In the genomic region with DNA sequence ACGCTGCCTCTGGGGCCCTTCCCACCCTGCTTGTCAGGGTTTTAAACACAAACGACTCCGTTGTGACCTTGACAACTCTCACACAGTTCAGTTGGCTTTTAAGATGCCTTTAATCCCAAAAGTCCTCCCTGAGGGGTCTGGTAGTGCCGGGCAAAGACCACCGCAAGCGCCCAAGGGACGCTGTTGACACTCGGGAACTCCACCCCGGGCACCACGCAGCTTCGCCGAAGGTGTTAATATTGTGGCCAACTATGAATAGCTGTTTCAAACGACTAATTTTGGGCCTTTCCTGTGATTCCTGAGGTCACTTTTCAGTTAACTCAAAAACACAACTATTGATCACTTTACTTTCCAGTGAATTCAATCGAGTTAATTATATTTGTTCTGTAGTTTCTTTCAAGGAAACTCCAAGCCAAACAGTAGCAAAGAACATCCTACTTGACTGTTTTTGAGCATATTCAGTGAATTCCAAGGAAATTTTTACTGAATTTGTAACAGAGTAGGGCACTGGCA, we compare ENCODE assay signal across 8 cellular contexts. TPM values are rescaled to one million over a fixed set of nuclear protein-coding genes. Genes with fewer than 3 reads are reported as not detected.
A peak's percentile ranks its signal among the peaks of the same experiment; 100 is the strongest.
DNase-seq lines count a peak whose midpoint lies in the region; ATAC-seq and TF ChIP-seq lines count a peak whose summit lies in the region.

No MANE protein-coding gene starts in this region.

- TF ChIP-seq CTCF in mammary epithelial cell (conservative IDR thresholded peaks at IDR 0.05 in 1 of 2, IDR thresholded peaks at IDR 0.05 in 1 of 2; ENCODE audit: extremely low read depth in 1 of 2, insufficient read depth in 1 of 2, low read depth in 1 of 2, low read length in 2 of 2) (no peak), upper lobe of right lung (IDR thresholded peaks at IDR 0.05) (no peak)

- H3K9me3 ChIP-seq in mammary epithelial cell (replicated peaks; ENCODE audit: insufficient read depth, low read length) (no peaks in the 10 kb centered on the region), mesenchymal stem cell (ENCODE audit: control insufficient read depth, low read length) (no peaks in the 10 kb centered on the region), upper lobe of right lung (no peaks in the 10 kb centered on the region)

- H3K4me1 ChIP-seq in mammary epithelial cell (ENCODE audit: insufficient read depth, low read length) (peaks cover 13% of the 10 kb centered on the region), mesenchymal stem cell (ENCODE audit: control insufficient read depth, insufficient read depth, low read depth, low read length) (peaks cover 2% of the 10 kb centered on the region), upper lobe of right lung (no peaks in the 10 kb centered on the region)

- H3K27ac ChIP-seq in mammary epithelial cell (ENCODE audit: insufficient read depth, low read depth, low read length) (peak overlapping the region; percentile 96), mesenchymal stem cell (ENCODE audit: low read length, poor library complexity, severe bottlenecking) (peak overlapping the region; percentile 36), upper lobe of right lung (peak overlapping the region; percentile 99)

- peak overlapping the region; percentile 90 to 99 for H3K18ac ChIP-seq in mesenchymal stem cell (ENCODE audit: low read depth in 1 of 2, low read length in 2 of 2)

- no peaks in the 10 kb centered on the region for H3K79me1 ChIP-seq in mesenchymal stem cell (replicated peaks; ENCODE audit: low read length, poor library complexity, severe bottlenecking)

- intact Hi-C loops in mammary epithelial cell (cut with micrococcal nuclease) = loop anchor here (1.0 kb wide), 1 partner anchor 26 kb away; a partner anchor contains a TSS
- intact Hi-C loops in upper lobe of right lung (cut with DNase I) = no loop called here

- peaks cover 39% of the 10 kb centered on the region for H3K79me2 ChIP-seq in mammary epithelial cell (ENCODE audit: insufficient read depth, low read length)

- no peaks in the 10 kb centered on the region for H3K27me3 ChIP-seq in mammary epithelial cell (ENCODE audit: insufficient read depth, low read length)
- H3K27me3 ChIP-seq in mesenchymal stem cell (ENCODE audit: control insufficient read depth in 1 of 2, insufficient read depth in 1 of 2, low read length in 2 of 2) = peaks cover 0 to 3% of the 10 kb centered on the region in 2 experiments
- no peaks in the 10 kb centered on the region for H3K27me3 ChIP-seq in upper lobe of right lung

- H3K4me3 Mint-ChIP-seq in activated naive CD4-positive, alpha-beta T cell treated with anti-CD3 and anti-CD28 coated beads, Interleukin-2, amount 10 ng/mL, durations not matched to agents 7 days and 5 days = peak overlapping the region; percentile 96

- H3K23ac ChIP-seq in mesenchymal stem cell (ENCODE audit: low read length in 2 of 2) = no peak overlapping the region

- in situ Hi-C loops in mammary epithelial cell (cut with MboI; ENCODE audit: low sequenced_read_pairs in 2 of 2) = no loop called here

- H4K20me1 ChIP-seq in mammary epithelial cell (ENCODE audit: insufficient read depth, low read length) = no peaks in the 10 kb centered on the region

- no peak for DNase-seq in activated naive CD4-positive, alpha-beta T cell treated with anti-CD3 and anti-CD28 coated beads, Interleukin-2, amount 10 ng/mL, durations not matched to agents 7 days and 5 days
- DNase-seq in activated naive CD4-positive, alpha-beta T cell treated with Interleukin-2 at 50 U/mL for 16 hours = no peak
- DNase-seq in mammary epithelial cell (no peak), mesenchymal stem cell (no peak), upper lobe of right lung (no peak), dermis blood vessel endothelial cell (no peak), NCI-H1694 (lab: John Stamatoyannopoulos, UW) (no peak)

- H2AK5ac ChIP-seq in mesenchymal stem cell (ENCODE audit: low read length, severe bottlenecking) = no peak overlapping the region

- ATAC-seq in upper lobe of right lung = no peak
- ATAC-seq in HG03565 (IDR thresholded peaks at IDR 0.05; ENCODE audit: unreplicated experiment) = no peak

- dilution Hi-C loops in mammary epithelial cell (cut with HindIII; ENCODE audit: low sequenced_read_pairs) = loop anchor here (5.0 kb wide), 1 partner anchor 38 kb away; no protein-coding TSS in a partner anchor

- no TSS peak for BruUV-seq in mammary epithelial cell (replicated peaks; lab: Mats Ljungman, UMichigan)

- CTCF ChIA-PET in activated naive CD4-positive, alpha-beta T cell treated with anti-CD3 and anti-CD28 coated beads, Interleukin-2, amount 10 ng/mL, durations not matched to agents 7 days and 5 days (lab: Charles Lee) = interaction anchor here (0.7 to 1.7 kb wide), 4 partner anchors 18 to 147 kb away, joined by 3 to 5 read pairs (median 4); no protein-coding TSS in a partner anchor
- CTCF ChIA-PET in mammary epithelial cell (lab: Charles Lee; ENCODE audit: low non-redundant PET) = no interaction called here

- H2BK12ac ChIP-seq in mesenchymal stem cell (ENCODE audit: low read length in 2 of 2) = no peak overlapping the region

- peak overlapping the region; percentile 80 for H2BK120ac ChIP-seq in mesenchymal stem cell (ENCODE audit: low read depth, low read length)

- no peaks in the 10 kb centered on the region for H3K9me3 Mint-ChIP-seq in activated naive CD4-positive, alpha-beta T cell treated with anti-CD3 and anti-CD28 coated beads, Interleukin-2, amount 10 ng/mL, durations not matched to agents 7 days and 5 days

- H3K27me3 Mint-ChIP-seq in activated naive CD4-positive, alpha-beta T cell treated with anti-CD3 and anti-CD28 coated beads, Interleukin-2, amount 10 ng/mL, durations not matched to agents 7 days and 5 days = peaks cover 9% of the 10 kb centered on the region

- peaks cover 36% of the 10 kb centered on the region for H3K4me1 Mint-ChIP-seq in activated naive CD4-positive, alpha-beta T cell treated with anti-CD3 and anti-CD28 coated beads, Interleukin-2, amount 10 ng/mL, durations not matched to agents 7 days and 5 days

- no peak overlapping the region for H3K14ac ChIP-seq in mesenchymal stem cell (ENCODE audit: low read length in 2 of 2)

- H3K36me3 ChIP-seq in mammary epithelial cell (ENCODE audit: insufficient read depth, low read length) (no peaks in the 10 kb centered on the region), mesenchymal stem cell (ENCODE audit: control insufficient read depth in 1 of 2, insufficient read depth in 2 of 2, low read depth in 1 of 2, low read length in 2 of 2) (peaks cover 3% of the 10 kb centered on the region in 2 experiments), upper lobe of right lung (no peaks in the 10 kb centered on the region)

- H3K4me2 ChIP-seq in mammary epithelial cell (ENCODE audit: insufficient read depth, low read depth, low read length) (peak overlapping the region; percentile 96), mesenchymal stem cell (ENCODE audit: low read length, poor library complexity, severe bottlenecking) (peak overlapping the region; percentile 91)

- peak overlapping the region; percentile 69 to 97 (median 89) for H3K4me3 ChIP-seq in mammary epithelial cell (replicated peaks in 1 of 3; ENCODE audit: insufficient read depth in 1 of 3, low read depth in 2 of 3, low read length in 3 of 3)
- H3K4me3 ChIP-seq in mesenchymal stem cell (ENCODE audit: insufficient read depth in 1 of 2, low read depth in 1 of 2, low read length in 2 of 2) = peak overlapping the region; percentile 82 to 97
- H3K4me3 ChIP-seq in upper lobe of right lung = peak overlapping the region; percentile 60

- 1% methylated on average over 9 of the region's 14 CpGs for WGBS in mammary epithelial cell (ENCODE audit: low coverage, missing lambda C conversion rate)
- 3% methylated on average over 12 of the region's 14 CpGs for WGBS in mesenchymal stem cell

- no peak overlapping the region for H2BK15ac ChIP-seq in mesenchymal stem cell (ENCODE audit: low read depth, poor library complexity, severe bottlenecking)

- no peak overlapping the region for H4K91ac ChIP-seq in mesenchymal stem cell (ENCODE audit: low read length)

- no peak overlapping the region for H2BK5ac ChIP-seq in mesenchymal stem cell (ENCODE audit: low read depth, low read length, poor library complexity, severe bottlenecking)

- H3K9ac ChIP-seq in mammary epithelial cell (ENCODE audit: insufficient read depth, low read length) (peak overlapping the region; percentile 94), mesenchymal stem cell (ENCODE audit: low read length) (peak overlapping the region; percentile 91)

- peak overlapping the region; percentile 93 for H3K27ac Mint-ChIP-seq in activated naive CD4-positive, alpha-beta T cell treated with anti-CD3 and anti-CD28 coated beads, Interleukin-2, amount 10 ng/mL, durations not matched to agents 7 days and 5 days

- peak overlapping the region; percentile 84 to 99 for H3K4ac ChIP-seq in mesenchymal stem cell (ENCODE audit: low read depth in 1 of 2, low read length in 2 of 2)

- H2AFZ ChIP-seq in mammary epithelial cell (ENCODE audit: low read depth, low read length) (peak overlapping the region; percentile 77), mesenchymal stem cell (ENCODE audit: low read depth, low read length) (peak overlapping the region; percentile 94)

- H4K8ac ChIP-seq in mesenchymal stem cell (ENCODE audit: low read length) = no peak overlapping the region

- H3K36me3 Mint-ChIP-seq in activated naive CD4-positive, alpha-beta T cell treated with anti-CD3 and anti-CD28 coated beads, Interleukin-2, amount 10 ng/mL, durations not matched to agents 7 days and 5 days = peaks cover 17% of the 10 kb centered on the region

RNA-seq across cellular contexts. Expression of a gene that starts 1.0 kb away (rescaled TPM):
- total RNA-seq in mammary epithelial cell = 100 to 1,000 TPM in 1 of 2 donors, 10 to 100 TPM in 1; 78.9 to 101 TPM
- 60.5 TPM for polyA plus RNA-seq in mammary epithelial cell
- polyA minus RNA-seq in mammary epithelial cell = 84.7 TPM
- 31.0 TPM for polyA plus RNA-seq in mesenchymal stem cell (2013, experiment 1 of 2)
- 31.9 TPM for polyA plus RNA-seq in mesenchymal stem cell (2013, experiment 2 of 2)
- 63.1 TPM for total RNA-seq in upper lobe of right lung
- 67.6 and 82.1 TPM in 2 replicates for total RNA-seq in dermis blood vessel endothelial cell

RNA-seq across cellular contexts. Expression of a gene that starts 26.1 kb away (rescaled TPM):
- 10 to 100 TPM in 1 of 2 donors, 1 to 10 TPM in 1; 5.0 to 18.4 TPM for total RNA-seq in mammary epithelial cell
- polyA plus RNA-seq in mammary epithelial cell = 10.5 TPM
- 2.3 TPM for polyA minus RNA-seq in mammary epithelial cell
- polyA plus RNA-seq in mesenchymal stem cell (2013, experiment 1 of 2) = 11.8 TPM
- polyA plus RNA-seq in mesenchymal stem cell (2013, experiment 2 of 2) = 10.7 TPM
- 17.9 TPM for total RNA-seq in upper lobe of right lung
- total RNA-seq in dermis blood vessel endothelial cell = 4.9 and 5.3 TPM in 2 replicates

Comparison
In these comparisons a context has a peak if more than half of its experiments do, and no peak if none do; other contexts are left out.
1. H3K27ac ChIP-seq: peak in every context shown above with its lines; median percentile 99 in upper lobe of right lung; 96 in mammary epithelial cell; 36 in mesenchymal stem cell.